1 cellular context compared by ENCODE assay signal in the genomic region with DNA sequence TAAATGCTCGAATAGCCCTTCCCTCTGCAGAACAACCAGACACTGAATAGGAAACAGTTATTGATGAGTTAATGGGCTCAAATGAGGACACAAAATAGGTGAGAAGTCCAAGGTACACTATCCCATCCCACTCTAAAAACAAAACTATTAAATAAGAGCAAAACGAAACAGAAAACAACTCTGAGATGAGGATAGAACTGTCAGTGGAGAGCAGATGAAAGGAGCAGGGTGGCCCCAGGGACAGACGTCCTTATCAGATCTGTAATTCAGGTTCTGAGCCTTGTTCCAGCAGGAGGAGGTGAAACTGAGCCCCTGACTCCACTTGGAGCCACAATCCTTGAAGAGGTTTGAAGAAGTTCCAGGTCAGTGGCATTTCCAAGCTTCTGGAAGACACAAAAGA.
TF ChIP-seq lines count a peak whose summit lies in the region.

No MANE protein-coding gene starts in this region.

TF ChIP-seq in IMR-90, 13 proteins besides CTCF, POLR2A, EP300 and RAD21:
- TF ChIP-seq NFE2L2 (IDR thresholded peaks at IDR 0.05; ENCODE audit: low read depth, low read length), result no peak
- no peak for TF ChIP-seq FOS (IDR thresholded peaks at IDR 0.05; ENCODE audit: low read depth, low read length)
- TF ChIP-seq, protein P1, sequence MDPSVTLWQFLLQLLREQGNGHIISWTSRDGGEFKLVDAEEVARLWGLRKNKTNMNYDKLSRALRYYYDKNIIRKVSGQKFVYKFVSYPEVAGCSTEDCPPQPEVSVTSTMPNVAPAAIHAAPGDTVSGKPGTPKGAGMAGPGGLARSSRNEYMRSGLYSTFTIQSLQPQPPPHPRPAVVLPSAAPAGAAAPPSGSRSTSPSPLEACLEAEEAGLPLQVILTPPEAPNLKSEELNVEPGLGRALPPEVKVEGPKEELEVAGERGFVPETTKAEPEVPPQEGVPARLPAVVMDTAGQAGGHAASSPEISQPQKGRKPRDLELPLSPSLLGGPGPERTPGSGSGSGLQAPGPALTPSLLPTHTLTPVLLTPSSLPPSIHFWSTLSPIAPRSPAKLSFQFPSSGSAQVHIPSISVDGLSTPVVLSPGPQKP (IDR thresholded peaks at IDR 0.05; ENCODE audit: borderline replicate concordance, low read depth, low read length), result no peak
- TF ChIP-seq MXI1 (IDR thresholded peaks at IDR 0.05; ENCODE audit: borderline replicate concordance, low read depth, low read length), result no peak
- no peak for TF ChIP-seq CEBPB (IDR thresholded peaks at IDR 0.05; ENCODE audit: low read depth, low read length)
- no peak for TF ChIP-seq BHLHE40 (IDR thresholded peaks at IDR 0.05; ENCODE audit: low read depth, low read length)
- TF ChIP-seq RCOR1 (IDR thresholded peaks at IDR 0.05; ENCODE audit: insufficient replicate concordance, low read length), result no peak
- no peak for TF ChIP-seq MAZ (IDR thresholded peaks at IDR 0.05; ENCODE audit: borderline replicate concordance, low read depth, low read length)
- no peak for TF ChIP-seq SMC3 (IDR thresholded peaks at IDR 0.05; ENCODE audit: low read depth, low read length)
- TF ChIP-seq, protein P2, sequence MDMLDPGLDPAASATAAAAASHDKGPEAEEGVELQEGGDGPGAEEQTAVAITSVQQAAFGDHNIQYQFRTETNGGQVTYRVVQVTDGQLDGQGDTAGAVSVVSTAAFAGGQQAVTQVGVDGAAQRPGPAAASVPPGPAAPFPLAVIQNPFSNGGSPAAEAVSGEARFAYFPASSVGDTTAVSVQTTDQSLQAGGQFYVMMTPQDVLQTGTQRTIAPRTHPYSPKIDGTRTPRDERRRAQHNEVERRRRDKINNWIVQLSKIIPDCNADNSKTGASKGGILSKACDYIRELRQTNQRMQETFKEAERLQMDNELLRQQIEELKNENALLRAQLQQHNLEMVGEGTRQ (IDR thresholded peaks at IDR 0.05; ENCODE audit: low read depth, low read length), result no peak
